Comparison of ENCODE assay signal across 1 cellular context in the genomic region with DNA sequence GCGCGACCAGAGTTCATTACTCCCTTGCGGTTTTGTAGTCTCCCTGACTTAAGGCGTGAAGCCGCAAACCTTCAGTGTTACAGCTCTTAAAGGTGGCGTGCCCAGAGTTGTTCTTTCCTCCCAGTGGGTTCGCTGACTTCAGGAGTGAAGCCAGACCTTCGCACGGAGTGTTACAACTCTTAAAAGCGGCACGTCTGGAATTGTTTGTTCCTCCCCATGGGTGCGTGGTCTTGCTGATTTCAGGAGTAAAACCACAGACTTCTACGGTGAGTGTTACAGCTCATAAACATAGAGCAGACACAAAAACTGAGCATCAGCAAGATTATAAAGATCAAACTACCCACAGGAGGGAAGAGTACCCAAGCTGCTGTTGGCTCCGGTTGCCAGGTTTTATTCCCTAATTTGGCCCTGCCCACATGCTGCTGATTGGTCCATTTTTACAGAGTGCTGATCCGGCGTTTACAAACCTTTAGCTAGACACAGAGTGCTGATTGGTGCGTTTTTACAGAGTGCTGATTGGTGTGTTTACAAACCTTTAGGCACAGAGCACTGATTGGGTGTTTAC.
TF ChIP-seq lines count a peak whose summit lies in the region.

No MANE protein-coding gene starts in this region.

TF ChIP-seq in HepG2, 621 proteins besides CTCF, POLR2A, EP300 and RAD21:
- TF ChIP-seq KLF6 (CRISPR knock-in tag; IDR thresholded peaks at IDR 0.05) (no peak), MAFK (conservative IDR thresholded peaks at IDR 0.05 in 1 of 2, IDR thresholded peaks at IDR 0.05 in 1 of 2; ENCODE audit: low read length in 2 of 2) (peak; percentile 87 to 88), ZNF501 (CRISPR knock-in tag; IDR thresholded peaks at IDR 0.05) (0 out of 2 replicates have a peak, but pooled peaks have one; percentile 7), PAF1 (CRISPR knock-in tag; IDR thresholded peaks at IDR 0.05) (no peak), PCBP1 (IDR thresholded peaks at IDR 0.05; ENCODE audit: borderline replicate concordance, low read depth, low read length) (no peak), ELF3 (CRISPR knock-in tag; IDR thresholded peaks at IDR 0.05) (no peak), MXD4 (CRISPR knock-in tag; IDR thresholded peaks at IDR 0.05) (no peak), MAFF (IDR thresholded peaks at IDR 0.05; ENCODE audit: low read depth, low read length) (peak; percentile 87), NFYB (CRISPR knock-in tag; IDR thresholded peaks at IDR 0.05) (peak; percentile 73), SYNCRIP (IDR thresholded peaks at IDR 0.05; ENCODE audit: insufficient read depth, low read depth, low read length) (no peak)
- TF ChIP-seq, protein P1, sequence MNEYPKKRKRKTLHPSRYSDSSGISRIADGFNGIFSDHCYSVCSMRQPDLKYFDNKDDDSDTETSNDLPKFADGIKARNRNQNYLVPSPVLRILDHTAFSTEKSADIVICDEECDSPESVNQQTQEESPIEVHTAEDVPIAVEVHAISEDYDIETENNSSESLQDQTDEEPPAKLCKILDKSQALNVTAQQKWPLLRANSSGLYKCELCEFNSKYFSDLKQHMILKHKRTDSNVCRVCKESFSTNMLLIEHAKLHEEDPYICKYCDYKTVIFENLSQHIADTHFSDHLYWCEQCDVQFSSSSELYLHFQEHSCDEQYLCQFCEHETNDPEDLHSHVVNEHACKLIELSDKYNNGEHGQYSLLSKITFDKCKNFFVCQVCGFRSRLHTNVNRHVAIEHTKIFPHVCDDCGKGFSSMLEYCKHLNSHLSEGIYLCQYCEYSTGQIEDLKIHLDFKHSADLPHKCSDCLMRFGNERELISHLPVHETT (CRISPR knock-in tag; conservative IDR thresholded peaks at IDR 0.05): no peak
